Comparison of ENCODE assay signal across 13 cellular contexts in the genomic region with DNA sequence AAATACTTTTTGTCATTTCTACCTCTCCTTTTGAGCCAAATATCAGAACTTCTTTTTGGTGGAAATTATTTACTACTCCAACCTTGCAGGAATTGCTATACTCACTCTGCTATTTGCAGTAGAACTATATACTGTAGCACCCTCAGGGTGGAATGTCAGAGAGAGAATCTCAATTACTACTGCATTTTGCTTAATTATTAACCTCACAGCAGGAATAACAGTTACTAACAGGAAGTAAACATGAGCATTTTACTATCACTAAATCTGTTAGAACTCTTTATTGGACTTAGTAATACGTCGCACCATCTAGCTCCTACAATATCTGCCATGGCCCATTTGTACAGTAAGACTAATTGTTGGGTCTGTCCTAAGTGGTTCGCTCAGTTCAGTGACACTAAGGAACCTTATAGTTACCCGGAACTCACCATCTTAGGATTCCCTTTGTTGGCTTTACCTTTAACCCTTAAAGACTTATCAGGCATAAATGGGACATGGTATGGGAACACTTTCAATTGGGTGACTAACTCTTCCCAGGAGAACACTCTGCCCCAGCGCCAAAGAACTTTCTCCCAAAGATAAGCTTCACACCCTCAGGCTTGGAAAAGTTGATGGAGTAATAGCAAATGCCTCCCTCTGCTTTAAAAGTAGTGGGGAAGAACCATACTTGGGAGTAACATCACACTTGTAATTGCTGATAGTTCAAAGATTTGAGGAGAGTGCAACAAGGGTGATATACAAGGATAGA.
"Had no signal": no experiment of that assay in that cellular context is flagged by ENCODE, and none has a peak within 500 bp of the region (broad histone marks: within the 10 kb centered on the region; RNA-seq: fewer than 3 reads in every experiment).

No MANE protein-coding gene starts in this region.

- H3K27me3 Mint-ChIP-seq: activated T-cell treated with anti-CD3 and anti-CD28 coated beads, Interleukin-2, amount 50 U/mL, for 24 hours; stimulated activated naive B cell treated with anti-CD40 and anti-IgM and Interleukin-4, amounts not matched to agents 10 μg/mL and 1 μg/mL and 100 μg/mL, for 72 hours had no signal

- H3K9me3 ChIP-seq: heart left ventricle, transverse colon had no signal

- DNase-seq: activated CD4-positive, alpha-beta T cell treated with anti-CD3 and anti-CD28 coated beads, Interleukin-2, amount 50 U/mL, for 4 hours; activated CD4-positive, CD25-positive, alpha-beta regulatory T cell treated with anti-CD3 and anti-CD28 coated beads, Interleukin-2, amount 50 U/mL, for 72 hours; activated naive CD4-positive, alpha-beta T cell; activated T-cell treated with anti-CD3 and anti-CD28 coated beads, Interleukin-2, amount 50 U/mL, for 24 hours; effector memory CD4-positive, alpha-beta T cell; heart left ventricle; right cardiac atrium; stimulated activated naive B cell treated with anti-CD40 and anti-IgM and Interleukin-4, amounts not matched to agents 10 μg/mL and 1 μg/mL and 100 μg/mL, for 72 hours; substantia nigra; transverse colon had no signal

- H3K27ac Mint-ChIP-seq: stimulated activated naive B cell treated with anti-CD40 and anti-IgM and Interleukin-4, amounts not matched to agents 10 μg/mL and 1 μg/mL and 100 μg/mL, for 72 hours had no signal

- ATAC-seq: heart left ventricle; stimulated activated naive B cell treated with anti-CD40 and anti-IgM and Interleukin-4, amounts not matched to agents 10 μg/mL and 1 μg/mL and 100 μg/mL, for 72 hours had no signal

- H3K9me3 Mint-ChIP-seq: activated T-cell treated with anti-CD3 and anti-CD28 coated beads, Interleukin-2, amount 50 U/mL, for 24 hours; stimulated activated naive B cell treated with anti-CD40 and anti-IgM and Interleukin-4, amounts not matched to agents 10 μg/mL and 1 μg/mL and 100 μg/mL, for 72 hours; T-helper 2 cell treated with Interferon-gamma antibody and Interleukin-4, amounts not matched to agents 5 μg/mL and 100 μg/mL, for 36 hours had no signal

- H3K4me3 Mint-ChIP-seq: activated T-cell treated with anti-CD3 and anti-CD28 coated beads, Interleukin-2, amount 50 U/mL, for 24 hours; stimulated activated naive B cell treated with anti-CD40 and anti-IgM and Interleukin-4, amounts not matched to agents 10 μg/mL and 1 μg/mL and 100 μg/mL, for 72 hours; T-helper 2 cell treated with Interferon-gamma antibody and Interleukin-4, amounts not matched to agents 5 μg/mL and 100 μg/mL, for 36 hours had no signal

- H3K4me3 ChIP-seq: coronary artery, heart left ventricle, smooth muscle cell, transverse colon had no signal

- H3K36me3 ChIP-seq: heart left ventricle, transverse colon had no signal

- H3K27ac ChIP-seq: coronary artery, heart left ventricle, transverse colon had no signal

- H3K27me3 ChIP-seq: heart left ventricle, transverse colon had no signal
